1 cellular context compared by ENCODE assay signal in genomic region chr1:162391790-162392563, GRCh38.
TF ChIP-seq lines count a peak whose summit lies in the region.

No MANE protein-coding gene starts in this region.

TF ChIP-seq in GM12878, 131 proteins besides CTCF, POLR2A, EP300 and RAD21:
- 0 out of 2 replicates have a peak, but pooled peaks have one; percentile 35 for TF ChIP-seq YBX1 (IDR thresholded peaks at IDR 0.05)
- TF ChIP-seq IRF5 (IDR thresholded peaks at IDR 0.05; ENCODE audit: borderline replicate concordance): no peak
- no peak for TF ChIP-seq FOXM1 (IDR thresholded peaks at IDR 0.05; ENCODE audit: low read depth, low read length)
- 0 out of 2 replicates have a peak, but pooled peaks have one; percentile 30 for TF ChIP-seq YY1 (IDR thresholded peaks at IDR 0.05; ENCODE audit: low read depth, low read length)
- TF ChIP-seq PRDM15 (CRISPR knock-in tag; IDR thresholded peaks at IDR 0.05): no peak
- no peak for TF ChIP-seq GABPA (IDR thresholded peaks at IDR 0.05; ENCODE audit: low read depth)
- TF ChIP-seq ETV6 (conservative IDR thresholded peaks at IDR 0.05 in 1 of 2, IDR thresholded peaks at IDR 0.05 in 1 of 2; ENCODE audit: borderline replicate concordance in 1 of 2, low read depth in 1 of 2): peak in 1 of 2 experiments; percentile 95; a peak in 2 of 4 replicates
- TF ChIP-seq ATF7 (IDR thresholded peaks at IDR 0.05; ENCODE audit: low read depth): peak; percentile 61
- TF ChIP-seq NR2C1 (IDR thresholded peaks at IDR 0.05): no peak
- no peak for TF ChIP-seq SUZ12 (IDR thresholded peaks at IDR 0.05; ENCODE audit: unreplicated experiment)
- no peak for TF ChIP-seq TCF7 (IDR thresholded peaks at IDR 0.05; ENCODE audit: borderline replicate concordance)
- TF ChIP-seq NBN (IDR thresholded peaks at IDR 0.05): peak; percentile 40; the same call in 1 of the 2 replicates
- no peak for TF ChIP-seq RB1 (IDR thresholded peaks at IDR 0.05; ENCODE audit: borderline replicate concordance)
- TF ChIP-seq ZBTB4 (CRISPR knock-in tag; IDR thresholded peaks at IDR 0.05): no peak
- TF ChIP-seq SPI1 (IDR thresholded peaks at IDR 0.05; ENCODE audit: borderline replicate concordance, insufficient read depth, low read depth, low read length): peak; percentile 34; the same call in 1 of the 2 replicates
- no peak for TF ChIP-seq SREBF1 (IDR thresholded peaks at IDR 0.05; ENCODE audit: low read length)
- no peak for TF ChIP-seq DPF2 (IDR thresholded peaks at IDR 0.05)
- no peak for TF ChIP-seq POLR2AphosphoS2 (IDR thresholded peaks at IDR 0.05; ENCODE audit: low read depth, low read length)
- TF ChIP-seq SMC3 (IDR thresholded peaks at IDR 0.05; ENCODE audit: borderline replicate concordance, low read length): peak; percentile 84
- TF ChIP-seq MTA2 (IDR thresholded peaks at IDR 0.05; ENCODE audit: low read depth): peak; percentile 18; the same call in 1 of the 2 replicates
- peak; percentile 69 for TF ChIP-seq IKZF1 (conservative IDR thresholded peaks at IDR 0.05)
- 0 out of 2 replicates have a peak, but pooled peaks have one; percentile 15 for TF ChIP-seq RAD51 (IDR thresholded peaks at IDR 0.05)
- no peak for TF ChIP-seq HDGF (IDR thresholded peaks at IDR 0.05)
- peak; percentile 92 for TF ChIP-seq ZNF24 (IDR thresholded peaks at IDR 0.05)
- no peak for TF ChIP-seq KAT2A (conservative IDR thresholded peaks at IDR 0.05; ENCODE audit: control insufficient read depth, low read depth, low read length)
- no peak for TF ChIP-seq TCF3 (IDR thresholded peaks at IDR 0.05; ENCODE audit: borderline replicate concordance, insufficient read depth, low read depth, low read length)
